9 cellular contexts compared by ENCODE assay signal in genomic region chr19:13033244-13033643, GRCh38. TPM values are rescaled to one million over a fixed set of nuclear protein-coding genes. Genes with fewer than 3 reads are reported as not detected.
A peak's percentile ranks its signal among the peaks of the same experiment; 100 is the strongest.
DNase-seq lines count a peak whose midpoint lies in the region; ATAC-seq and TF ChIP-seq lines count a peak whose summit lies in the region.
"Had no signal": no experiment of that assay in that cellular context is flagged by ENCODE, and none has a peak within 500 bp of the region (broad histone marks: within the 10 kb centered on the region; RNA-seq: fewer than 3 reads in every experiment).

No MANE protein-coding gene starts in this region.

- H3K4me1 ChIP-seq in heart left ventricle (peaks cover 17 to 100% (median 96%) of the 10 kb centered on the region in 12 donors), upper lobe of right lung (peaks cover 96% of the 10 kb centered on the region)

- peak in 1 of 5 donors; percentile 13 for DNase-seq in heart left ventricle
- DNase-seq in Right ventricle myocardium superior, result no peak
- DNase-seq in astrocyte of the hippocampus (ENCODE audit: low read depth, low spot score), result peak; percentile 20
- DNase-seq in upper lobe of right lung, result no peak
- no peak for DNase-seq in SHP77 (lab: John Stamatoyannopoulos, UW)
- no peak for DNase-seq in NCI-H2107 treated with DMSO at 0.1 percent for 48 hours (lab: John Stamatoyannopoulos, UW; ENCODE audit: unreplicated experiment)
- DNase-seq in NCI-H526 (lab: John Stamatoyannopoulos, UW), result no peak
- DNase-seq: naive B cell had no signal

- 86 to 100% (median 88%) methylated on average over 1 of the region's 1 CpG for WGBS in heart left ventricle, 4 donors

- H3K9me3 ChIP-seq in heart left ventricle (no peaks in the 10 kb centered on the region), upper lobe of right lung (no peaks in the 10 kb centered on the region)

- no peaks in the 10 kb centered on the region for H3K27me3 ChIP-seq in heart left ventricle
- no peaks in the 10 kb centered on the region for H3K27me3 ChIP-seq in layer of hippocampus (ENCODE audit: control insufficient read depth, insufficient read depth, low read length)
- no peaks in the 10 kb centered on the region for H3K27me3 ChIP-seq in upper lobe of right lung

- peak overlapping the region; percentile 37 to 89 (median 78) for H3K27ac ChIP-seq in heart left ventricle
- peak overlapping the region; percentile 100 for H3K27ac ChIP-seq in layer of hippocampus (ENCODE audit: low read depth, low read length)
- H3K27ac ChIP-seq in upper lobe of right lung, result peak overlapping the region; percentile 58

- no peak for TF ChIP-seq POLR2A in heart left ventricle (IDR thresholded peaks at IDR 0.05)

- H3K36me3 ChIP-seq in heart left ventricle (peaks cover 0 to 15% (median 0%) of the 10 kb centered on the region in 9 donors), upper lobe of right lung (peaks cover 7% of the 10 kb centered on the region)

- TF ChIP-seq CTCF in heart left ventricle (IDR thresholded peaks at IDR 0.05) (peak in 6 of 12 donors; percentile 14 to 30 (median 16)), upper lobe of right lung (IDR thresholded peaks at IDR 0.05) (peak; percentile 21)

- ATAC-seq in heart left ventricle (no peak), Right ventricle myocardium superior (ENCODE audit: poor library complexity) (no peak), upper lobe of right lung (no peak)

- H3K4me3 ChIP-seq in heart left ventricle (no peak overlapping the region), upper lobe of right lung (no peak overlapping the region)

- intact Hi-C loops in heart left ventricle (cut with DNase I), result loop anchor here in 9 of 10 donors (2.0 to 10.0 kb wide), 8 partner anchors 28 to 62 kb away; partner anchors contain the start of gene NFIX (in 5 of the 9)
- intact Hi-C loops in Right ventricle myocardium superior (cut with DNase I), result no loop called here
- intact Hi-C loops in upper lobe of right lung (cut with DNase I), result no loop called here

RNA-seq across cellular contexts. Expression of gene NFIX, which starts 38.0 kb away (rescaled TPM):
- total RNA-seq in heart left ventricle (100 to 1,000 TPM in 8 of 9 donors, 10 to 100 TPM in 1; 81.4 to 147 (median 122) TPM), Right ventricle myocardium superior (160 TPM), upper lobe of right lung (168 TPM)
- 10 to 100 TPM; 42.1 to 55.2 TPM for polyA plus RNA-seq in heart left ventricle

Comparison
In these comparisons a context has a peak if more than half of its experiments do, and no peak if none do; other contexts are left out.
1. intact Hi-C loops: an anchor here in heart left ventricle (2.0 to 10.0 kb wide); none called in Right ventricle myocardium superior and upper lobe of right lung.